In genomic region chr17:35972066-35972465, GRCh38 we compare ENCODE assay signal across 36 cellular contexts. TPM values are rescaled to one million over a fixed set of nuclear protein-coding genes. Genes with fewer than 3 reads are reported as not detected.
"Had no signal": no experiment of that assay in that cellular context is flagged by ENCODE, and none has a peak within 500 bp of the region (broad histone marks: within the 10 kb centered on the region; RNA-seq: fewer than 3 reads in every experiment).

No MANE protein-coding gene starts in this region.

- H3K36me3 ChIP-seq: brain microvascular endothelial cell, SJCRH30 had no signal

- FAIRE-seq: TTC549 had no signal

- ATAC-seq: activated CD8-positive, alpha-beta T cell treated with anti-CD3 and anti-CD28 coated beads for 36 hours; activated T-cell treated with anti-CD3 and anti-CD28 coated beads, Interleukin-2, amount 50 U/mL, for 72 hours; activated T-helper 17 cell treated with anti-CD3 and anti-CD28 coated beads, Interleukin-2, amount 50 U/mL, for 72 hours; Panc1; WTC11 had no signal

- H3K27ac ChIP-seq: brain microvascular endothelial cell, SJCRH30 had no signal

- DNase-seq: activated CD4-positive, alpha-beta T cell treated with anti-CD3 and anti-CD28 coated beads for 4 hours; activated CD4-positive, CD25-positive, alpha-beta regulatory T cell treated with anti-CD3 and anti-CD28 coated beads, Interleukin-2, amount 50 U/mL, for 72 hours; activated CD8-positive, alpha-beta T cell treated with anti-CD3 and anti-CD28 coated beads for 36 hours; activated effector memory CD4-positive, alpha-beta T cell treated with anti-CD3 and anti-CD28 coated beads, Interleukin-2, amount 50 U/mL, for 16 hours; activated naive CD4-positive, alpha-beta T cell; activated naive CD4-positive, alpha-beta T cell treated with anti-CD3 and anti-CD28 coated beads, Interleukin-2, amount 50 U/mL, for 16 hours; activated naive CD8-positive, alpha-beta T cell treated with anti-CD3 and anti-CD28 coated beads for 36 hours; activated T-cell treated with anti-CD3 and anti-CD28 coated beads, Interleukin-2, amount 50 U/mL, for 1 hour; activated T-cell treated with anti-CD3 and anti-CD28 coated beads, Interleukin-2, amount 50 U/mL, for 72 hours; amniotic stem cell; aorta; brain microvascular endothelial cell; central memory CD4-positive, alpha-beta T cell; Karpas-422; KBM-7; NCI-H1105; NCI-H1417 treated with DMSO at 0.1 percent for 48 hours; NCI-H187 treated with DMSO at 0.1 percent for 48 hours; NCI-H2081; NCI-H2171 treated with DMSO at 0.1 percent for 48 hours; NCI-H2227 treated with DMSO at 0.1 percent for 48 hours; NCI-H446; NCI-H510A treated with DMSO at 0.1 percent for 48 hours; NCI-H526 treated with DMSO at 0.1 percent for 48 hours; SHP77; SJCRH30; SK-N-SH had no signal

- H3K4me2 ChIP-seq: SK-N-SH had no signal

- H3K27me3 Mint-ChIP-seq: activated CD8-positive, alpha-beta T cell treated with anti-CD3 and anti-CD28 coated beads for 36 hours had no signal

- H3K4me3 Mint-ChIP-seq: activated CD8-positive, alpha-beta T cell treated with anti-CD3 and anti-CD28 coated beads for 36 hours; activated naive CD8-positive, alpha-beta T cell treated with anti-CD3 and anti-CD28 coated beads for 36 hours; activated T-cell treated with anti-CD3 and anti-CD28 coated beads, Interleukin-2, amount 50 U/mL, for 72 hours; activated T-helper 17 cell treated with anti-CD3 and anti-CD28 coated beads, Interleukin-2, amount 50 U/mL, for 72 hours; T-helper 1 cell treated with Interleukin-12 subunit alpha and Interleukin-12 subunit beta and Interleukin-4 antibody, amounts not matched to agents 30 μg/mL and 1 μg/mL, for 36 hours; T-helper 2 cell treated with Interferon-gamma antibody and Interleukin-4, amounts not matched to agents 5 μg/mL and 100 μg/mL, for 36 hours; WTC11 had no signal

- H3K36me3 Mint-ChIP-seq: activated naive CD8-positive, alpha-beta T cell treated with anti-CD3 and anti-CD28 coated beads for 36 hours; WTC11 had no signal

- H3K9me3 ChIP-seq: SJCRH30, SK-N-SH had no signal

- H3K27me3 ChIP-seq: brain microvascular endothelial cell had no signal

- H3K4me1 ChIP-seq: SJCRH30 had no signal

- H3K27ac Mint-ChIP-seq: activated CD8-positive, alpha-beta T cell treated with anti-CD3 and anti-CD28 coated beads for 36 hours; activated naive CD8-positive, alpha-beta T cell treated with anti-CD3 and anti-CD28 coated beads for 36 hours; activated T-cell treated with anti-CD3 and anti-CD28 coated beads, Interleukin-2, amount 50 U/mL, for 72 hours; activated T-helper 17 cell treated with anti-CD3 and anti-CD28 coated beads, Interleukin-2, amount 50 U/mL, for 72 hours; T-helper 1 cell treated with Interleukin-12 subunit alpha and Interleukin-12 subunit beta and Interleukin-4 antibody, amounts not matched to agents 30 μg/mL and 1 μg/mL, for 36 hours; T-helper 2 cell treated with Interferon-gamma antibody and Interleukin-4, amounts not matched to agents 5 μg/mL and 100 μg/mL, for 36 hours; WTC11 had no signal

- H3K4me3 ChIP-seq: SJCRH30 had no signal

- H3K4me1 Mint-ChIP-seq: activated T-helper 17 cell treated with anti-CD3 and anti-CD28 coated beads, Interleukin-2, amount 50 U/mL, for 72 hours; WTC11 had no signal

- H3K9me3 Mint-ChIP-seq: activated CD8-positive, alpha-beta T cell treated with anti-CD3 and anti-CD28 coated beads for 36 hours; activated naive CD8-positive, alpha-beta T cell treated with anti-CD3 and anti-CD28 coated beads for 36 hours; activated T-cell treated with anti-CD3 and anti-CD28 coated beads, Interleukin-2, amount 50 U/mL, for 72 hours; activated T-helper 17 cell treated with anti-CD3 and anti-CD28 coated beads, Interleukin-2, amount 50 U/mL, for 72 hours; T-helper 1 cell treated with Interleukin-12 subunit alpha and Interleukin-12 subunit beta and Interleukin-4 antibody, amounts not matched to agents 30 μg/mL and 1 μg/mL, for 36 hours; T-helper 2 cell treated with Interferon-gamma antibody and Interleukin-4, amounts not matched to agents 5 μg/mL and 100 μg/mL, for 36 hours; WTC11 had no signal

- H3K9ac ChIP-seq: SK-N-SH had no signal

RNA-seq across cellular contexts. Expression of gene CCL16, which starts 9.2 kb away (rescaled TPM):
- total RNA-seq: activated CD8-positive, alpha-beta memory T cell treated with anti-CD3 and anti-CD28 coated beads for 36 hours; activated CD8-positive, alpha-beta T cell treated with anti-CD3 and anti-CD28 coated beads for 36 hours; activated naive CD8-positive, alpha-beta T cell treated with anti-CD3 and anti-CD28 coated beads for 36 hours; activated T-cell treated with anti-CD3 and anti-CD28 coated beads, Interleukin-2, amount 50 U/mL, for 72 hours; activated T-helper 17 cell treated with anti-CD3 and anti-CD28 coated beads, Interleukin-2, amount 50 U/mL, for 72 hours; MCF 10A; RPMI7951; SJCRH30; WTC11 had no signal
- polyA plus RNA-seq: aorta, SK-N-SH had no signal

RNA-seq across cellular contexts. Expression of gene CCL14, which starts 14.5 kb away (rescaled TPM):
- total RNA-seq: activated CD8-positive, alpha-beta memory T cell treated with anti-CD3 and anti-CD28 coated beads for 36 hours; activated CD8-positive, alpha-beta T cell treated with anti-CD3 and anti-CD28 coated beads for 36 hours; activated naive CD8-positive, alpha-beta T cell treated with anti-CD3 and anti-CD28 coated beads for 36 hours; activated T-cell treated with anti-CD3 and anti-CD28 coated beads, Interleukin-2, amount 50 U/mL, for 72 hours; activated T-helper 17 cell treated with anti-CD3 and anti-CD28 coated beads, Interleukin-2, amount 50 U/mL, for 72 hours; MCF 10A; RPMI7951; SJCRH30; WTC11 had no signal
- polyA plus RNA-seq: SK-N-SH had no signal

RNA-seq across cellular contexts. Expression of gene LYZL6, which starts 28.6 kb away (rescaled TPM):
- total RNA-seq: activated CD8-positive, alpha-beta memory T cell treated with anti-CD3 and anti-CD28 coated beads for 36 hours; activated CD8-positive, alpha-beta T cell treated with anti-CD3 and anti-CD28 coated beads for 36 hours; activated naive CD8-positive, alpha-beta T cell treated with anti-CD3 and anti-CD28 coated beads for 36 hours; activated T-cell treated with anti-CD3 and anti-CD28 coated beads, Interleukin-2, amount 50 U/mL, for 72 hours; activated T-helper 17 cell treated with anti-CD3 and anti-CD28 coated beads, Interleukin-2, amount 50 U/mL, for 72 hours; aorta; MCF 10A; RPMI7951; SJCRH30; WTC11 had no signal
- polyA plus RNA-seq: aorta, SK-N-SH had no signal

RNA-seq across cellular contexts. Expression of gene CCL15, which starts 29.3 kb away (rescaled TPM):
- total RNA-seq: activated CD8-positive, alpha-beta memory T cell treated with anti-CD3 and anti-CD28 coated beads for 36 hours; activated CD8-positive, alpha-beta T cell treated with anti-CD3 and anti-CD28 coated beads for 36 hours; activated naive CD8-positive, alpha-beta T cell treated with anti-CD3 and anti-CD28 coated beads for 36 hours; activated T-cell treated with anti-CD3 and anti-CD28 coated beads, Interleukin-2, amount 50 U/mL, for 72 hours; activated T-helper 17 cell treated with anti-CD3 and anti-CD28 coated beads, Interleukin-2, amount 50 U/mL, for 72 hours; aorta; MCF 10A; RPMI7951; SJCRH30; WTC11 had no signal
- polyA plus RNA-seq: SK-N-SH had no signal

RNA-seq across cellular contexts. Expression of gene RDM1, which starts 41.5 kb away (rescaled TPM):
- total RNA-seq: aorta, SJCRH30 had no signal
- polyA plus RNA-seq: aorta had no signal
